10 cellular contexts compared by ENCODE assay signal in the genomic region with DNA sequence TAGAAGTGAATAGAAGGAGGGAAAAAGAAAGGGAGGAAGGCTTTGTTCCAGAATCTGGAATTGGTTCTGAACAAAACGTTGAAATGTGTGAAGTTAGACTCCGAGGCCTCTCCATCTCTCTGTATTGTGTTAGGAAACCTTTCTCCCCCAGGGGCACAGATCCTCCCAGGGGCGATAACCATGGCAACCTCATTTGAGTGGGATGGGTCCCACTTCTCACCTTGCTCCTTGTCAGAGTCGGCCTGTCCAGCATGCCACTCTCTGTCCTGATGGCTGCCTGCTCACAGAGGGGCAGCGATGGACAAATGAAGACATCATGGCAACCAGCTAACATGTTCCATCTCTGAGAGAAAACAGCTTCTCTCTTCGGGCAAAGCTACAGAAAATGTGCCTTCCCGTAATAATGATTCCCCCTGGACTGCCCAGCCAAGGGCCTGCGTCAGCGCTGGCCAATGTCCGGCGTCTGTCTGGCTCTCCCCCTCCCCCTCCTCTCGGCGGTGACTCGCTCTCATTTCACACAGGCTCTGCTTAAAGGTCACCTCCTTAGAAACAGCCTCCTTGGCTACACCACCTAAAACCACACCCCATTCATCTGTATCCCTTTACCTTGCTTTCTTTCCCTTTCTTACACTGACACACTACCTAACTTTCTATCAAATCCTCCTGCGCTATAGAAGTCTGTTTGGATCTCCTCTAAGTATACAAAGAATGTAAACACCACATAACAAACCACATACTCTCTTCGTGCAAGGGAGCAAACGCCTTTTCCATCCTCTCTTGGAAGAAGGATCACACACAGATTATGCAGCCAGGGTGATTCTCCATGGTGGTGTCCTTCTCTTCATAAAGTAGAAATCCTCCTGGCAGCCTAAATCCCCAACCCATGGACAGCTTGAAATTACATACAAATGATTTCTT. TPM values are rescaled to one million over a fixed set of nuclear protein-coding genes. Genes with fewer than 3 reads are reported as not detected.
DNase-seq lines count a peak whose midpoint lies in the region; ATAC-seq and TF ChIP-seq lines count a peak whose summit lies in the region.
"Had no signal": no experiment of that assay in that cellular context is flagged by ENCODE, and none has a peak within 500 bp of the region (broad histone marks: within the 10 kb centered on the region; RNA-seq: fewer than 3 reads in every experiment).

No MANE protein-coding gene starts in this region.

- H3K4me1 Mint-ChIP-seq in GM23338 = peaks cover 16% of the 10 kb centered on the region

- no peaks in the 10 kb centered on the region for H3K9me3 Mint-ChIP-seq in GM23338

- DNase-seq in GM23338 (ENCODE audit: low spot score) = peak; percentile 17
- DNase-seq in amniotic stem cell (lab: John Stamatoyannopoulos, UW) = peak; percentile 10
- peak; percentile 59 for DNase-seq in kidney tubule cell (ENCODE audit: low spot score)
- DNase-seq in smooth muscle cell (lab: John Stamatoyannopoulos, UW; ENCODE audit: unreplicated experiment) = peak; percentile 4
- no peak for DNase-seq in inferior parietal cortex (ENCODE audit: extremely low spot score)
- no peak for DNase-seq in NCI-H526 treated with DMSO at 0.1 percent for 48 hours (lab: John Stamatoyannopoulos, UW)
- no peak for DNase-seq in lower leg skin (ENCODE audit: low spot score in 2 of 2)
- DNase-seq: activated CD8-positive, alpha-beta memory T cell treated with anti-CD3 and anti-CD28 coated beads for 24 hours; stimulated activated naive CD4-positive, alpha-beta T cell had no signal

- H3K79me2 ChIP-seq in GM23338 (replicated peaks; ENCODE audit: insufficient read depth) (no peaks in the 10 kb centered on the region), smooth muscle cell (ENCODE audit: low read depth) (no peaks in the 10 kb centered on the region)

- intact Hi-C loops in lower leg skin (cut with DNase I; ENCODE audit: low total_unique reads) = no loop called here

- no peak overlapping the region for H3K4me3 Mint-ChIP-seq in GM23338

- peaks cover 7% of the 10 kb centered on the region; the same call in 1 of the 2 replicates for H3F3A ChIP-seq in GM23338 (replicated peaks; ENCODE audit: low read depth)
- H3F3A ChIP-seq in smooth muscle cell (ENCODE audit: low read depth) = no peaks in the 10 kb centered on the region

- H3K27me3 Mint-ChIP-seq in GM23338 (ENCODE audit: insufficient read depth, low read depth, poor library complexity) = no peaks in the 10 kb centered on the region

- H3K9me2 ChIP-seq in GM23338 (ENCODE audit: insufficient read depth) = peaks cover 2% of the 10 kb centered on the region; the same call in 1 of the 2 replicates

- WGBS in smooth muscle cell (ENCODE audit: low lambda C conversion rate) = 42% methylated on average over 17 of the region's 17 CpGs
- 74 to 78% methylated on average over 17 of the region's 17 CpGs for WGBS in lower leg skin, 2 donors

- ATAC-seq in GM23338 (peak; percentile 68), GM19397 (IDR thresholded peaks at IDR 0.05; ENCODE audit: unreplicated experiment) (no peak)

- H2AFZ ChIP-seq in GM23338 = peak overlapping the region; percentile 93
- H2AFZ ChIP-seq in smooth muscle cell (ENCODE audit: low read depth) = peak overlapping the region; percentile 49

- TF ChIP-seq CTCF in GM23338 (conservative IDR thresholded peaks at IDR 0.05; ENCODE audit: low read depth in 2 of 2) = no peak
- TF ChIP-seq CTCF in smooth muscle cell (IDR thresholded peaks at IDR 0.05; ENCODE audit: borderline replicate concordance, insufficient read depth, poor library complexity, severe bottlenecking) = no peak
- TF ChIP-seq CTCF in lower leg skin (IDR thresholded peaks at IDR 0.05) = no peak

- no peaks in the 10 kb centered on the region for H3K9me3 ChIP-seq in smooth muscle cell (replicated peaks; ENCODE audit: low read depth)

- TF ChIP-seq POLR2A in lower leg skin (IDR thresholded peaks at IDR 0.05) = no peak

- H3K27me3 ChIP-seq in GM23338 (ENCODE audit: insufficient read depth) = no peaks in the 10 kb centered on the region
- H3K27me3 ChIP-seq in smooth muscle cell (ENCODE audit: low read depth) = no peaks in the 10 kb centered on the region

- no peak overlapping the region for H3K27ac Mint-ChIP-seq in GM23338

- peaks cover 20% of the 10 kb centered on the region for H3K4me1 ChIP-seq in GM23338 (ENCODE audit: insufficient read depth)
- H3K4me1 ChIP-seq in smooth muscle cell (ENCODE audit: low read depth) = peaks cover 30% of the 10 kb centered on the region

- H3K27ac ChIP-seq in GM23338 (ENCODE audit: low read depth) = no peak overlapping the region
- H3K27ac ChIP-seq in smooth muscle cell (ENCODE audit: low read depth) = peak overlapping the region; percentile 76

- H3K36me3 Mint-ChIP-seq in GM23338 (ENCODE audit: low read depth) = no peaks in the 10 kb centered on the region

- H3K36me3 ChIP-seq in GM23338 (ENCODE audit: insufficient read depth) (no peaks in the 10 kb centered on the region), smooth muscle cell (ENCODE audit: low read depth) (no peaks in the 10 kb centered on the region)

- H3K4me2 ChIP-seq in GM23338 (peak overlapping the region; percentile 73; the same call in 1 of the 2 replicates), smooth muscle cell (peak overlapping the region; percentile 56)

- H4K20me1 ChIP-seq in GM23338 (replicated peaks; ENCODE audit: insufficient read depth) (no peaks in the 10 kb centered on the region), smooth muscle cell (ENCODE audit: low read depth) (no peaks in the 10 kb centered on the region)

- H3K4me3 ChIP-seq in GM23338 (no peak overlapping the region), smooth muscle cell (peak overlapping the region; percentile 21), lower leg skin (ENCODE audit: low read depth, poor library complexity, severe bottlenecking) (no peak overlapping the region)

- peak overlapping the region; percentile 42 for H3K9ac ChIP-seq in smooth muscle cell (ENCODE audit: low read depth)

TF ChIP-seq in GM23338, 12 proteins besides CTCF, POLR2A, EP300 and RAD21 (continues in another document):
- TF ChIP-seq EZH2phosphoT487 (IDR thresholded peaks at IDR 0.05; ENCODE audit: unreplicated experiment) = no peak
- no peak for TF ChIP-seq JUNB (IDR thresholded peaks at IDR 0.05; ENCODE audit: unreplicated experiment)
- TF ChIP-seq EZH2 (IDR thresholded peaks at IDR 0.05; ENCODE audit: low read depth, unreplicated experiment) = no peak
- no peak for TF ChIP-seq POLR2AphosphoS5 (IDR thresholded peaks at IDR 0.05; ENCODE audit: low read depth)
- TF ChIP-seq ZNF331 (CRISPR knock-in tag; IDR thresholded peaks at IDR 0.05; ENCODE audit: low read depth) = no peak
- TF ChIP-seq CREB1 (CRISPR knock-in tag; IDR thresholded peaks at IDR 0.05; ENCODE audit: low read depth) = no peak
- TF ChIP-seq NANOG (IDR thresholded peaks at IDR 0.05; ENCODE audit: borderline replicate concordance) = no peak
- TF ChIP-seq STAT1 (IDR thresholded peaks at IDR 0.05; ENCODE audit: unreplicated experiment) = no peak
- TF ChIP-seq, protein P1, sequence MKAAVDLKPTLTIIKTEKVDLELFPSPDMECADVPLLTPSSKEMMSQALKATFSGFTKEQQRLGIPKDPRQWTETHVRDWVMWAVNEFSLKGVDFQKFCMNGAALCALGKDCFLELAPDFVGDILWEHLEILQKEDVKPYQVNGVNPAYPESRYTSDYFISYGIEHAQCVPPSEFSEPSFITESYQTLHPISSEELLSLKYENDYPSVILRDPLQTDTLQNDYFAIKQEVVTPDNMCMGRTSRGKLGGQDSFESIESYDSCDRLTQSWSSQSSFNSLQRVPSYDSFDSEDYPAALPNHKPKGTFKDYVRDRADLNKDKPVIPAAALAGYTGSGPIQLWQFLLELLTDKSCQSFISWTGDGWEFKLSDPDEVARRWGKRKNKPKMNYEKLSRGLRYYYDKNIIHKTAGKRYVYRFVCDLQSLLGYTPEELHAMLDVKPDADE (IDR thresholded peaks at IDR 0.05) = no peak

RNA-seq across cellular contexts. Expression of a gene that starts 32.1 kb away (rescaled TPM):
- total RNA-seq in GM23338 (2014; rRNA removed; shearing (Covaris generic)) = 108 and 136 TPM in 2 replicates
- 69.2 and 69.4 TPM in 2 replicates for polyA plus RNA-seq in GM23338 (2016; fragmentation: Nextera tagmentation; extraction: Ambion mirVana)
- total RNA-seq in smooth muscle cell = 10.4 TPM in 2 replicates
- 3.1 and 4.6 TPM in 2 replicates for polyA plus RNA-seq in smooth muscle cell
- total RNA-seq in lower leg skin = 10 to 100 TPM; 66.6 to 96.7 (median 82.1) TPM

Comparison
In these comparisons a context has a peak if more than half of its experiments do, and no peak if none do; other contexts are left out.
1. DNase-seq: peak in GM23338 (single experiment), amniotic stem cell (single experiment), kidney tubule cell (single experiment) and smooth muscle cell (single experiment); none in inferior parietal cortex (single experiment), NCI-H526 treated with DMSO at 0.1 percent for 48 hours (single experiment) and lower leg skin (0 of 2).